In the genomic region with DNA sequence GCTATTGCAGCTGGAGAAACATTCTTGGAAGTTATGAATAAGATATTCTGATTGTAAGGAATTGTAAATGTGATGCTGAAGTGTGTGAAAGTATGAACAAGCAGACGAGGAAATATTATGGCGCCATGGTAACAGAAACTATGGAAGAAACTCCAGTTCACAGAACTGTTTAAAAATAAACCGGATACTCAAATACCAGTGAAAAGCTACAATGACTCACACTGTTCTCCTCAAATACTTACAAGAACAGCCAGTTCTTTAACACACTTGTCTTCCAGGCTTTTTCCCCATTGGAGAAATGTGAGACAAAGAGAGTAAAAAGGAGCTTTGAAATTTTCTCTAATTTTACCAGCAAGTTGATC, we compare ENCODE assay signal across 8 cellular contexts.
A peak's percentile ranks its signal among the peaks of the same experiment; 100 is the strongest.
DNase-seq lines count a peak whose midpoint lies in the region; ATAC-seq and TF ChIP-seq lines count a peak whose summit lies in the region.

No MANE protein-coding gene starts in this region.

- no peaks in the 10 kb centered on the region for H3K9me3 Mint-ChIP-seq in stimulated activated naive CD8-positive, alpha-beta T cell treated with anti-CD3 and anti-CD28 coated beads, Interleukin-15, Interleukin-2, amounts not matched to agents 100 ng/mL and 50 ng/mL, for 24 hours

- H3K4me1 Mint-ChIP-seq in stimulated activated naive CD8-positive, alpha-beta T cell treated with anti-CD3 and anti-CD28 coated beads, Interleukin-15, Interleukin-2, amounts not matched to agents 100 ng/mL and 50 ng/mL, for 24 hours (ENCODE audit: low read depth), result peaks cover 92% of the 10 kb centered on the region

- peak; percentile 49 for ATAC-seq in Right ventricle myocardium inferior

- no peaks in the 10 kb centered on the region for H3K27me3 ChIP-seq in ascending aorta

- peaks cover 71 to 96% of the 10 kb centered on the region in 2 donors for H3K4me1 ChIP-seq in ascending aorta

- no peaks in the 10 kb centered on the region for H3K9me3 ChIP-seq in ascending aorta

- H3K4me3 Mint-ChIP-seq in stimulated activated naive CD8-positive, alpha-beta T cell treated with anti-CD3 and anti-CD28 coated beads, Interleukin-15, Interleukin-2, amounts not matched to agents 100 ng/mL and 50 ng/mL, for 24 hours, result peak overlapping the region; percentile 62

- no peaks in the 10 kb centered on the region for H3K36me3 ChIP-seq in ascending aorta

- H3K27ac Mint-ChIP-seq in stimulated activated naive CD8-positive, alpha-beta T cell treated with anti-CD3 and anti-CD28 coated beads, Interleukin-15, Interleukin-2, amounts not matched to agents 100 ng/mL and 50 ng/mL, for 24 hours, result peak overlapping the region; percentile 92

- peak overlapping the region; percentile 97 to 98 for H3K27ac ChIP-seq in ascending aorta

- TF ChIP-seq CTCF in ascending aorta (IDR thresholded peaks at IDR 0.05), result no peak

- no peaks in the 10 kb centered on the region for H3K27me3 Mint-ChIP-seq in stimulated activated naive CD8-positive, alpha-beta T cell treated with anti-CD3 and anti-CD28 coated beads, Interleukin-15, Interleukin-2, amounts not matched to agents 100 ng/mL and 50 ng/mL, for 24 hours

- DNase-seq in Right ventricle myocardium inferior (ENCODE audit: missing footprints) (no peak), cardiac septum (ENCODE audit: low spot score) (no peak), ascending aorta (ENCODE audit: low spot score in 2 of 2) (no peak), inferior parietal cortex (ENCODE audit: extremely low spot score) (peak; percentile 80), NCI-H2081 treated with DMSO at 0.1 percent for 48 hours (lab: John Stamatoyannopoulos, UW) (no peak), pons (ENCODE audit: low spot score) (no peak)
- no peak for DNase-seq in activated effector memory CD4-positive, alpha-beta T cell treated with Interleukin-2 at 50 U/mL for 16 hours

- H3K36me3 Mint-ChIP-seq in stimulated activated naive CD8-positive, alpha-beta T cell treated with anti-CD3 and anti-CD28 coated beads, Interleukin-15, Interleukin-2, amounts not matched to agents 100 ng/mL and 50 ng/mL, for 24 hours (ENCODE audit: low read depth), result no peaks in the 10 kb centered on the region

- intact Hi-C loops in Right ventricle myocardium inferior (cut with DNase I) (loop anchor here (1.0 kb wide), 1 partner anchor 26 kb away; no protein-coding TSS in a partner anchor), cardiac septum (cut with DNase I) (loop anchor here (5.0 kb wide), 1 partner anchor 84 kb away; the partner anchor contains the start of gene PACSIN2), ascending aorta (cut with DNase I) (loop anchor here (1.0 to 10.0 kb wide), 2 partner anchors 13 to 249 kb away; no protein-coding TSS in a partner anchor)

- H3K4me3 ChIP-seq in ascending aorta, result peak overlapping the region in 1 of 2 donors; percentile 34
